Comparison of ENCODE assay signal across 9 cellular contexts in the genomic region with DNA sequence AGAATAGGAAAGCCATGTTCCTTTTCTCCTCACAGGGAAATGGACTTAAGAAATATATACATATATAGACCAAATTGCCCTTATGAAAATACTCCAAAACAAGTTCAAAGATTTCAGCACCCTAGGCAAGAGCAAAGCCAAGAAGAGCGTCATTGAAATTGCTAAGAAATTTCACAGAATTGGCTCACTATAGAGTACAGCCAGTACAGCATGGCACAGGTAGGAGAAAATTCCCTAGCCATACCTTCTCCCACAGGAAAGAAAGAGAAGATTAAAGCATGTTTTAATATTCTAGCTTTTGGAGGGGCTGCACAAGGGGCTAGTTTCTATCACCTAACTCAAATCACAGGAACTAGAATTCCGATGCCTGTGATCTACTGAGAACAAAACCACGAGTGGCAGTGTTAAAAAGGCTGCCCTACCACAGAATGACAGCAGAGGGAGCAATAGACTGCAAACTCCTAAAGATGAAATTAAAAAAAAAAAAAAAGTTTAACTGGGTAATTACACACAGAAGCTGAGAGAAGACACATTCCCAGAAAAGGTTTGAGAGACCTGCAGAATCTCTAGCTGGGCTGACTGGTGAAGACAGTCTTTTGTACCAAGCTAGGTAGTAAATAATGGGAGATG. TPM values are rescaled to one million over a fixed set of nuclear protein-coding genes. Genes with fewer than 3 reads are reported as not detected.
DNase-seq lines count a peak whose midpoint lies in the region; ATAC-seq, FAIRE-seq and TF ChIP-seq lines count a peak whose summit lies in the region.
"Not testable (repeated sequence)": the region's sequence is repeated elsewhere in the genome, so short reads cannot be mapped to it uniquely, and the experiment has no call there.
"Had no signal": no experiment of that assay in that cellular context is flagged by ENCODE, and none has a peak within 500 bp of the region (broad histone marks: within the 10 kb centered on the region; RNA-seq: fewer than 3 reads in every experiment).

No MANE protein-coding gene starts in this region.

- peak; percentile 12 for DNase-seq in DMS153 (lab: John Stamatoyannopoulos, UW)
- not testable (repeated sequence) for DNase-seq in GM20000 (ENCODE audit: low spot score)
- DNase-seq in NCI-H69 (lab: John Stamatoyannopoulos, UW) = peak; percentile 6
- DNase-seq in activated CD4-positive, alpha-beta T cell treated with anti-CD3 and anti-CD28 coated beads for 48 hours = peak; percentile 7
- DNase-seq in endothelial cell of umbilical vein (ENCODE audit: low read depth, low spot score) = peak; percentile 5
- DNase-seq in right lobe of liver = peak in 1 of 3 donors; percentile 48
- DNase-seq in stimulated activated naive CD8-positive, alpha-beta T cell treated with anti-CD3 and anti-CD28 coated beads, Interleukin-15, Interleukin-2, amounts not matched to agents 100 U/mL and 50 U/mL, for 24 hours = peak; percentile 11

- not testable (repeated sequence) for H3K4me1 ChIP-seq in endothelial cell of umbilical vein (ENCODE audit: control insufficient read depth, extremely low read depth, insufficient read depth, low read length); right lobe of liver

- TF ChIP-seq POLR2A in endothelial cell of umbilical vein (IDR thresholded peaks at IDR 0.05; ENCODE audit: low read depth, low read length); right lobe of liver (IDR thresholded peaks at IDR 0.05): not testable (repeated sequence)

- intact Hi-C loops in endothelial cell of umbilical vein (cut with micrococcal nuclease) (loop anchor here (1.0 to 2.0 kb wide), 4 partner anchors 300 to 1241 kb away; no protein-coding TSS in a partner anchor), right lobe of liver (cut with DNase I) (loop anchor here in 1 of 2 donors (10.0 kb wide), 1 partner anchor 297 kb away; no protein-coding TSS in a partner anchor)

- not testable (repeated sequence) for BruUV-seq in endothelial cell of umbilical vein (replicated peaks; lab: Mats Ljungman, UMichigan)

- not testable (repeated sequence) for H2AFZ ChIP-seq in endothelial cell of umbilical vein (ENCODE audit: low read depth, low read length)

- not testable (repeated sequence) for H3K27ac ChIP-seq in endothelial cell of umbilical vein (ENCODE audit: insufficient read depth, low read depth, low read length); right lobe of liver

- WGBS in right lobe of liver (ENCODE audit: insufficient coverage, low coverage, low lambda C conversion rate, missing lambda C conversion rate) = 6% methylated on average over 3 of the region's 3 CpGs

- CTCF ChIA-PET in endothelial cell of umbilical vein (lab: Charles Lee) = interaction anchor here (0.6 to 1.9 kb wide), 14 partner anchors 9 to 1242 kb away, joined by 3 to 17 read pairs (median 6); no protein-coding TSS in a partner anchor

- H3K36me3 ChIP-seq in endothelial cell of umbilical vein (ENCODE audit: control insufficient read depth in 2 of 2, extremely low read depth in 1 of 2, insufficient read depth in 2 of 2, low read length in 2 of 2); right lobe of liver: not testable (repeated sequence)

- H3K79me2 ChIP-seq in endothelial cell of umbilical vein (ENCODE audit: control insufficient read depth, insufficient read depth, low read length) = not testable (repeated sequence)

- H3K4me2 ChIP-seq in endothelial cell of umbilical vein (ENCODE audit: insufficient read depth, low read length) = not testable (repeated sequence)

- dilution Hi-C loops in endothelial cell of umbilical vein (cut with MboI; ENCODE audit: extremely low pct_ligation_motif_present, low sequenced_read_pairs) = not testable (repeated sequence)

- H3K27me3 ChIP-seq in endothelial cell of umbilical vein (ENCODE audit: control insufficient read depth in 2 of 2, insufficient read depth in 2 of 2, low read length in 2 of 2); right lobe of liver: not testable (repeated sequence)

- FAIRE-seq in endothelial cell of umbilical vein (lab: Jason Lieb, UNC) = peak; percentile 44

- H3K9me3 ChIP-seq in endothelial cell of umbilical vein (replicated peaks; ENCODE audit: control insufficient read depth, insufficient read depth, low read length); right lobe of liver: not testable (repeated sequence)

- not testable (repeated sequence) for H3K9me1 ChIP-seq in endothelial cell of umbilical vein (replicated peaks; ENCODE audit: control insufficient read depth, extremely low read depth, insufficient read depth, low read length)

- POLR2A ChIA-PET in endothelial cell of umbilical vein (lab: Charles Lee) = not testable (repeated sequence)

- H4K20me1 ChIP-seq in endothelial cell of umbilical vein (replicated peaks; ENCODE audit: control insufficient read depth, extremely low read depth, insufficient read depth, low read length) = not testable (repeated sequence)

- ATAC-seq in HG03565 (IDR thresholded peaks at IDR 0.05; ENCODE audit: unreplicated experiment) = peak; percentile 54
- peak; percentile 82 to 93 (median 91) for ATAC-seq in right lobe of liver
- ATAC-seq in stimulated activated naive CD8-positive, alpha-beta T cell treated with anti-CD3 and anti-CD28 coated beads, Interleukin-15, Interleukin-2, amounts not matched to agents 100 U/mL and 50 U/mL, for 24 hours = not testable (repeated sequence)

- not testable (repeated sequence) for H3K4me3 ChIP-seq in endothelial cell of umbilical vein (replicated peaks in 1 of 3; ENCODE audit: insufficient read depth in 1 of 3, low read depth in 1 of 3, low read length in 3 of 3)
- peak overlapping the region in 1 of 3 donors; percentile 2 for H3K4me3 ChIP-seq in right lobe of liver

- TF ChIP-seq CTCF in GM20000 (IDR thresholded peaks at IDR 0.05; ENCODE audit: extremely low read depth, missing control alignments) (peak; percentile 22), endothelial cell of umbilical vein (IDR thresholded peaks at IDR 0.05; ENCODE audit: extremely low read depth in 1 of 2, insufficient read depth in 1 of 2, low read depth in 1 of 2, low read length in 2 of 2) (peak; percentile 16 to 37), right lobe of liver (IDR thresholded peaks at IDR 0.05) (peak; percentile 55 to 69 (median 64))

- not testable (repeated sequence) for H3K9ac ChIP-seq in endothelial cell of umbilical vein (replicated peaks; ENCODE audit: extremely low read depth, insufficient read depth, low read length)

RNA-seq across cellular contexts. Expression of gene UGT2B28, which starts 37.5 kb away (rescaled TPM):
- total RNA-seq in endothelial cell of umbilical vein (not detected in 2 replicates), right lobe of liver (not detected)
- not detected in 2 replicates for polyA plus RNA-seq in endothelial cell of umbilical vein
- not detected in 2 replicates for polyA plus RNA-seq in endothelial cell of umbilical vein (2011; cell fraction: cytosol; rRNA removed)
- not detected in 2 replicates for polyA plus RNA-seq in endothelial cell of umbilical vein (2011; cell fraction: nucleus; rRNA removed)
- polyA plus RNA-seq in endothelial cell of umbilical vein (2012) = not detected in 2 replicates
- not detected in 2 replicates for polyA minus RNA-seq in endothelial cell of umbilical vein
- polyA minus RNA-seq in endothelial cell of umbilical vein (2011; cell fraction: cytosol; rRNA and poly(A)+ RNA removed) = not detected
- polyA minus RNA-seq in endothelial cell of umbilical vein (2011; cell fraction: nucleus; rRNA and poly(A)+ RNA removed) = not detected in 2 replicates
- total RNA-seq: dermis microvascular lymphatic vessel endothelial cell had no signal
